Comparison of ENCODE assay signal across 1 cellular context in genomic region chr12:114670257-114670955, GRCh38.
TF ChIP-seq lines count a peak whose summit lies in the region.

No MANE protein-coding gene starts in this region.

TF ChIP-seq in GM23338, 12 proteins besides CTCF, POLR2A, EP300 and RAD21:
- TF ChIP-seq EZH2 (IDR thresholded peaks at IDR 0.05; ENCODE audit: low read depth, unreplicated experiment) (peak; percentile 32), POLR2AphosphoS5 (IDR thresholded peaks at IDR 0.05; ENCODE audit: low read depth) (no peak), ZNF114 (CRISPR knock-in tag; IDR thresholded peaks at IDR 0.05) (no peak)
